ENCODE assay signal across 1 cellular context in genomic region chr7:134920026-134920758, GRCh38.
TF ChIP-seq lines count a peak whose summit lies in the region.

No MANE protein-coding gene starts in this region.

TF ChIP-seq in GM12878, 131 proteins besides CTCF, POLR2A, EP300 and RAD21 (continued from another document and continues in another):
- TF ChIP-seq ZNF687 (IDR thresholded peaks at IDR 0.05) (no peak), TAF1 (IDR thresholded peaks at IDR 0.05; ENCODE audit: borderline replicate concordance, low read depth, low read length) (no peak), BCLAF1 (IDR thresholded peaks at IDR 0.05) (no peak), RUNX3 (IDR thresholded peaks at IDR 0.05; ENCODE audit: low read length) (peak; percentile 70), NRF1 (conservative IDR thresholded peaks at IDR 0.05; ENCODE audit: low read depth, low read length) (no peak), E2F4 (IDR thresholded peaks at IDR 0.05; ENCODE audit: low read depth, low read length) (no peak), HDAC2 (IDR thresholded peaks at IDR 0.05) (no peak), JUNB (IDR thresholded peaks at IDR 0.05) (peak; percentile 94), USF1 (IDR thresholded peaks at IDR 0.05; ENCODE audit: borderline replicate concordance, extremely low read length, insufficient read depth, low read depth, low read length) (no peak), NKRF (conservative IDR thresholded peaks at IDR 0.05) (no peak), BCL11A (IDR thresholded peaks at IDR 0.05; ENCODE audit: low read depth, low read length) (peak; percentile 50; the same call in 1 of the 2 replicates), ATF2 (IDR thresholded peaks at IDR 0.05; ENCODE audit: low read length) (0 out of 2 replicates have a peak, but pooled peaks have one; percentile 41), SMC3 (IDR thresholded peaks at IDR 0.05; ENCODE audit: borderline replicate concordance, low read length) (no peak), NFIC (IDR thresholded peaks at IDR 0.05; ENCODE audit: low read depth, low read length) (peak; percentile 93), REST (IDR thresholded peaks at IDR 0.05; ENCODE audit: low read depth, low read length) (no peak), GABPA (IDR thresholded peaks at IDR 0.05; ENCODE audit: low read depth) (no peak), EZH2 (IDR thresholded peaks at IDR 0.05; ENCODE audit: borderline replicate concordance, control insufficient read depth, low read depth, low read length) (no peak), SMARCA5 (IDR thresholded peaks at IDR 0.05) (no peak), IRF5 (IDR thresholded peaks at IDR 0.05; ENCODE audit: borderline replicate concordance) (no peak), STAT3 (IDR thresholded peaks at IDR 0.05; ENCODE audit: low read depth, low read length) (no peak), CREB1 (IDR thresholded peaks at IDR 0.05; ENCODE audit: low read depth) (no peak), YY1 (IDR thresholded peaks at IDR 0.05; ENCODE audit: low read depth, low read length) (no peak), BACH1 (IDR thresholded peaks at IDR 0.05; ENCODE audit: borderline replicate concordance) (no peak), KAT2A (conservative IDR thresholded peaks at IDR 0.05; ENCODE audit: control insufficient read depth, low read depth, low read length) (no peak), SREBF1 (IDR thresholded peaks at IDR 0.05; ENCODE audit: low read length) (no peak), NBN (IDR thresholded peaks at IDR 0.05) (no peak), HSF1 (IDR thresholded peaks at IDR 0.05; ENCODE audit: low read depth, low read length) (no peak), CBFB (IDR thresholded peaks at IDR 0.05; ENCODE audit: low read depth) (no peak), RELA (IDR thresholded peaks at IDR 0.05; ENCODE audit: borderline replicate concordance, partially characterized antibody) (no peak), CREM (IDR thresholded peaks at IDR 0.05; ENCODE audit: low read depth) (peak; percentile 30; the same call in 1 of the 2 replicates), MAX (IDR thresholded peaks at IDR 0.05; ENCODE audit: low read depth, low read length) (no peak), SKIL (IDR thresholded peaks at IDR 0.05; ENCODE audit: low read depth, poor library complexity, severe bottlenecking) (peak; percentile 22), BRCA1 (IDR thresholded peaks at IDR 0.05; ENCODE audit: low read depth, low read length) (no peak), FOXK2 (IDR thresholded peaks at IDR 0.05) (no peak), NR2C1 (IDR thresholded peaks at IDR 0.05) (no peak)
